8 cellular contexts compared by ENCODE assay signal in genomic region chr11:61581030-61581928, GRCh38. TPM values are rescaled to one million over a fixed set of nuclear protein-coding genes. Genes with fewer than 3 reads are reported as not detected.
DNase-seq lines count a peak whose midpoint lies in the region; ATAC-seq, FAIRE-seq and TF ChIP-seq lines count a peak whose summit lies in the region.

A gene with protein sequence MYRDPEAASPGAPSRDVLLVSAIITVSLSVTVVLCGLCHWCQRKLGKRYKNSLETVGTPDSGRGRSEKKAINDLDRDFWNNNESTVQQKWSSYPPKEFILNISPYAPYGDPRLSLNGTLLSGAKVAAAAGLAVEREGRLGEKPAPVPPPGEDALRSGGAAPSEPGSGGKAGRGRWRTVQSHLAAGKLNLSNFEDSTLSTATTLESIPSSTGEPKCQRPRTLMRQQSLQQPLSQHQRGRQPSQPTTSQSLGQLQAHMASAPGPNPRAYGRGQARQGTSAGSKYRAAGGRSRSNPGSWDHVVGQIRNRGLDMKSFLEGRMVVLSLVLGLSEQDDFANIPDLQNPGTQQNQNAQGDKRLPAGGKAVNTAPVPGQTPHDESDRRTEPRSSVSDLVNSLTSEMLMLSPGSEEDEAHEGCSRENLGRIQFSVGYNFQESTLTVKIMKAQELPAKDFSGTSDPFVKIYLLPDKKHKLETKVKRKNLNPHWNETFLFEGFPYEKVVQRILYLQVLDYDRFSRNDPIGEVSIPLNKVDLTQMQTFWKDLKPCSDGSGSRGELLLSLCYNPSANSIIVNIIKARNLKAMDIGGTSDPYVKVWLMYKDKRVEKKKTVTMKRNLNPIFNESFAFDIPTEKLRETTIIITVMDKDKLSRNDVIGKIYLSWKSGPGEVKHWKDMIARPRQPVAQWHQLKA (minus strand): TSS chr11:61581076. CDS start chr11:61580820, 256 bp downstream.

- no peak for TF ChIP-seq POLR2A in GM12892 (IDR thresholded peaks at IDR 0.05; ENCODE audit: low read depth, low read length)

- peaks cover 18% of the 10 kb centered on the region for H3K27me3 ChIP-seq in upper lobe of right lung

- DNase-seq in GM12892 (ENCODE audit: insufficient read length) (peak; percentile 98), NCI-H146 treated with DMSO at 0.1 percent for 48 hours (lab: John Stamatoyannopoulos, UW; ENCODE audit: unreplicated experiment) (peak; percentile 82), T-helper 1 cell (peak; percentile 77 to 92 (median 88)), amygdala (lab: John Stamatoyannopoulos, UW) (peak; percentile 29 to 93 (median 84)), left cardiac atrium (peak; percentile 95), posterior vena cava (ENCODE audit: low spot score) (peak; percentile 98), upper lobe of right lung (peak; percentile 97)

- intact Hi-C loops in left cardiac atrium (cut with DNase I) (loop anchor here (5.0 kb wide), 1 partner anchor 46 kb away; no protein-coding TSS in a partner anchor), posterior vena cava (cut with DNase I) (loop anchor here in 1 of 2 donors (1.0 kb wide), 1 partner anchor 39 kb away; no protein-coding TSS in a partner anchor), upper lobe of right lung (cut with DNase I) (no loop called here)

- H3K36me3 ChIP-seq in upper lobe of right lung = no peaks in the 10 kb centered on the region

- H3K27ac ChIP-seq in upper lobe of right lung = peak within 1 kb of the TSS; percentile 76

- no peaks in the 10 kb centered on the region for H3K9me3 ChIP-seq in upper lobe of right lung

- peak; percentile 81 for ATAC-seq in HG02885 (IDR thresholded peaks at IDR 0.05; ENCODE audit: poor library complexity, unreplicated experiment)
- ATAC-seq in left cardiac atrium = peak; percentile 87 to 92
- ATAC-seq in upper lobe of right lung = peak; percentile 92

- H3K4me1 ChIP-seq in upper lobe of right lung = peaks cover 8% of the 10 kb centered on the region

- peak within 1 kb of the TSS; percentile 51 for H3K4me3 ChIP-seq in upper lobe of right lung

- FAIRE-seq in GM12892 (lab: Jason Lieb, UNC) = peak; percentile 98

- TF ChIP-seq CTCF in upper lobe of right lung (IDR thresholded peaks at IDR 0.05) = peak; percentile 10

RNA-seq across cellular contexts. Expression of the gene that starts here (rescaled TPM):
- polyA plus RNA-seq in GM12892 (2012; ENCODE audit: missing spikeins) = not detected
- 10 to 100 TPM; 36.7 to 39.7 TPM for total RNA-seq in left cardiac atrium
- total RNA-seq in posterior vena cava = under 1 TPM; 0.71 to 0.93 TPM
- total RNA-seq in upper lobe of right lung = 4.8 TPM

Comparison
In these comparisons a context has a peak if more than half of its experiments do, and no peak if none do; other contexts are left out.
1. Peak in every context shown above with its lines: DNase-seq, ATAC-seq, H3K4me3 ChIP-seq and H3K27ac ChIP-seq.
2. Peak in DNase-seq in posterior vena cava; RNA of the gene not detected or under 1 TPM.